ENCODE assay signal across 8 cellular contexts in the genomic region with DNA sequence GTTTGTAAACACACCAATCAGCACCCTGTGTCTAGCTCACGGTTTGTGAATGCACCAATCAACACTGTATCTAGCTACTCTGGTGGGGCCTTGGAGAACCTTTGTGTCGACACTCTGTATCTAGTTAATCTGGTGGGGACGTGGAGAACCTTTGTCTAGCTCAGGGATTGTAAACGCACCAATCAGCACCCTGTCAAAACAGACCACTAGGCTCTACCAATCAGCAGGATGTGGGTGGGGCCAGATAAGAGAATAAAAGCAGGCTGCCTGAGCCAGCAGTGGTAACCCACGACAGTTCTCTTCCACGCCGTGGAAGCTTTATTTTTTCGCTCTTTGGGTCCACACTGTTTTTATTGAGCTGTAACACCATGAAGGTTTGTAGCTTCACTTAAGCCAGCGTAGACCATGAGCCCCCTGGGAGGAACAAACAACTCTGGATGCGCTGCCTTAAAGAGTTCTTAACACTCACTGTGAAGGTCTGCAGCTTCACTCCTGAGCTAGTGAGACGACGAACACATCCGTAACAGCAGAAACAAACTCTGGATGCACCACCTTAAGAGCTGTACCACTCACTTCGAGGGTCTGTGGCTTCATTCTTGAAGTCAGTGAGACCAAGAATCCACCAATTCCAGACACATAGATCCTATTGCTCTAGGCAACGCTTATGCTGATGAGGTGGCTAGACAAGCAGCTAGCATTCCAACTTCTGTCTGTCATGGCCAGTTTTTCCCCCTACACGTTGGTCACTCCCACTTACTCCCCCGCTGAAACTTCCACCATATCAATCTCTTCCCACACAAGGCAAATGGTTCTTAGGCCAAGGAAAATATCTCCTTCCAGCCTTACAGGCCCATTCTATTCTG. TPM values are rescaled to one million over a fixed set of nuclear protein-coding genes. Genes with fewer than 3 reads are reported as not detected.
A peak's percentile ranks its signal among the peaks of the same experiment; 100 is the strongest.
DNase-seq lines count a peak whose midpoint lies in the region; TF ChIP-seq lines count a peak whose summit lies in the region.
"Not testable (repeated sequence)": the region's sequence is repeated elsewhere in the genome, so short reads cannot be mapped to it uniquely, and the experiment has no call there.
"Had no signal": no experiment of that assay in that cellular context is flagged by ENCODE, and none has a peak within 500 bp of the region (broad histone marks: within the 10 kb centered on the region; RNA-seq: fewer than 3 reads in every experiment).

No MANE protein-coding gene starts in this region.

- H3K9me3 ChIP-seq in ES-I3 (ENCODE audit: control insufficient read depth, insufficient read depth, low read length); Karpas-422 (ENCODE audit: low read length); mesodermal cell (ENCODE audit: control insufficient read depth, low read length): not testable (repeated sequence)

- H4K20me1 ChIP-seq in Karpas-422 (ENCODE audit: insufficient read depth, low read depth, low read length) = not testable (repeated sequence)

- peak overlapping the region; percentile 16; the same call in 1 of the 2 replicates for H3K9ac ChIP-seq in ES-I3 (ENCODE audit: low read depth, low read length)
- H3K9ac ChIP-seq in Karpas-422 (ENCODE audit: low read length) = not testable (repeated sequence)

- H3K4me3 Mint-ChIP-seq in chondrocyte (ENCODE audit: unreplicated experiment) (peak overlapping the region; percentile 8), glutamatergic neuron (ENCODE audit: unreplicated experiment) (peak overlapping the region; percentile 27)

- H3K9me3 Mint-ChIP-seq in chondrocyte (ENCODE audit: low read depth); glutamatergic neuron (ENCODE audit: unreplicated experiment): not testable (repeated sequence)

- H3K27me3 Mint-ChIP-seq in chondrocyte (ENCODE audit: low read depth); glutamatergic neuron (ENCODE audit: unreplicated experiment): not testable (repeated sequence)

- peaks cover 15% of the 10 kb centered on the region for H3K36me3 ChIP-seq in ES-I3 (ENCODE audit: insufficient read depth, low read length)
- H3K36me3 ChIP-seq in Karpas-422 (ENCODE audit: insufficient read depth, low read length); mesodermal cell (ENCODE audit: control insufficient read depth, insufficient read depth, low read length): not testable (repeated sequence)

- H3K4me1 Mint-ChIP-seq in chondrocyte (ENCODE audit: low read depth) (peaks cover 21% of the 10 kb centered on the region), glutamatergic neuron (ENCODE audit: low read depth, unreplicated experiment) (peaks cover 20% of the 10 kb centered on the region)

- H3K36me3 Mint-ChIP-seq in chondrocyte (ENCODE audit: low read depth) = not testable (repeated sequence)
- peaks cover 11% of the 10 kb centered on the region for H3K36me3 Mint-ChIP-seq in glutamatergic neuron (ENCODE audit: unreplicated experiment)

- H3K4me1 ChIP-seq in ES-I3 (ENCODE audit: insufficient read depth, low read length) (peaks cover 26% of the 10 kb centered on the region), mesodermal cell (ENCODE audit: control insufficient read depth, insufficient read depth, low read length, poor library complexity, severe bottlenecking) (peaks cover 11% of the 10 kb centered on the region)
- not testable (repeated sequence) for H3K4me1 ChIP-seq in Karpas-422 (ENCODE audit: low read length)

- DNase-seq in Karpas-422 (peak; percentile 33), amniotic epithelial cell (ENCODE audit: low read depth) (peak; percentile 80), renal cortical epithelial cell (ENCODE audit: low read depth) (peak; percentile 30)
- DNase-seq in chondrocyte (ENCODE audit: low spot score); glutamatergic neuron: not testable (repeated sequence)

- H3K79me2 ChIP-seq in Karpas-422 (ENCODE audit: low read length) = not testable (repeated sequence)

- H3K4me3 ChIP-seq in Karpas-422 (ENCODE audit: low read length); mesodermal cell (ENCODE audit: extremely low read depth, insufficient read depth, low read length, poor library complexity, severe bottlenecking): not testable (repeated sequence)

- 86 to 90% methylated on average over 14 to 15 of the region's 17 CpGs for WGBS in mesodermal cell (ENCODE audit: insufficient coverage in 2 of 2), 2 experiments

- not testable (repeated sequence) for H3K9me2 ChIP-seq in Karpas-422 (replicated peaks; ENCODE audit: insufficient read depth, low read length)

- not testable (repeated sequence) for H3K4me2 ChIP-seq in Karpas-422 (ENCODE audit: low read depth, low read length, poor library complexity, severe bottlenecking)

- not testable (repeated sequence) for H2AFZ ChIP-seq in Karpas-422 (ENCODE audit: low read length)

- H3K27ac ChIP-seq in Karpas-422 (ENCODE audit: low read length) = not testable (repeated sequence)
- peak overlapping the region; percentile 3 for H3K27ac ChIP-seq in mesodermal cell (ENCODE audit: low read depth, low read length, severe bottlenecking)

- H3K27ac Mint-ChIP-seq in chondrocyte (ENCODE audit: unreplicated experiment) = peak overlapping the region; percentile 89
- H3K27ac Mint-ChIP-seq in glutamatergic neuron (ENCODE audit: unreplicated experiment) = not testable (repeated sequence)

- TF ChIP-seq CTCF in chondrocyte (IDR thresholded peaks at IDR 0.05); glutamatergic neuron (IDR thresholded peaks at IDR 0.05; ENCODE audit: partially characterized antibody, unreplicated experiment): not testable (repeated sequence)

- not testable (repeated sequence) for H3K27me3 ChIP-seq in Karpas-422 (ENCODE audit: low read length)

RNA-seq across cellular contexts. Expression of gene TUBB2A, which starts 14.2 kb away (rescaled TPM):
- 0.51 TPM in 1 of 2 replicates, not detected in the other for total RNA-seq in Karpas-422 (2014; rRNA removed; shearing (Covaris generic); ENCODE audit: low replicate concordance)
- total RNA-seq in chondrocyte = 212 to 290 TPM (median 223 TPM) in 3 replicates
- total RNA-seq in glutamatergic neuron (ENCODE audit: unreplicated experiment) = 769 TPM
- polyA plus RNA-seq in mesodermal cell (2013, experiment 1 of 2) = 172 TPM
- polyA plus RNA-seq in mesodermal cell (2013, experiment 2 of 2) = 143 TPM
- 75.8 and 193 TPM in 2 replicates for total RNA-seq in renal cortical epithelial cell

RNA-seq across cellular contexts. Expression of gene BPHL, which starts 53.0 kb away (rescaled TPM):
- total RNA-seq in Karpas-422 (2014; rRNA removed; shearing (Covaris generic); ENCODE audit: low replicate concordance) = 9.3 and 14.6 TPM in 2 replicates
- total RNA-seq in chondrocyte (22.1 to 26.2 TPM (median 22.3 TPM) in 3 replicates), glutamatergic neuron (ENCODE audit: unreplicated experiment) (72.1 TPM), renal cortical epithelial cell (23.9 and 31.1 TPM in 2 replicates)
- 23.3 TPM for polyA plus RNA-seq in mesodermal cell (2013, experiment 1 of 2)
- polyA plus RNA-seq in mesodermal cell (2013, experiment 2 of 2) = 21.1 TPM

RNA-seq across cellular contexts. Expression of gene TUBB2B, which starts 55.9 kb away (rescaled TPM):
- 0.34 TPM in 1 of 2 replicates, not detected in the other for total RNA-seq in Karpas-422 (2014; rRNA removed; shearing (Covaris generic); ENCODE audit: low replicate concordance)
- total RNA-seq in chondrocyte (109 to 119 TPM (median 117 TPM) in 3 replicates), glutamatergic neuron (ENCODE audit: unreplicated experiment) (1,777 TPM), renal cortical epithelial cell (21.6 and 53.5 TPM in 2 replicates)
- polyA plus RNA-seq in mesodermal cell (2013, experiment 1 of 2) = 280 TPM
- 213 TPM for polyA plus RNA-seq in mesodermal cell (2013, experiment 2 of 2)
- total RNA-seq: CD4-positive, alpha-beta T cell had no signal

Comparison
In these comparisons a context has a peak if more than half of its experiments do, and no peak if none do; other contexts are left out.
1. RNA of gene TUBB2A, which starts 14.2 kb away (total RNA-seq): 769 TPM in glutamatergic neuron (single experiment), 212 to 290 TPM in chondrocyte and 75.8 to 193 TPM in renal cortical epithelial cell; 0.51 TPM in Karpas-422; every median in the first group is over 10 times any median in the second.
2. RNA of gene TUBB2B, which starts 55.9 kb away (total RNA-seq): 1,777 TPM in glutamatergic neuron (single experiment), 109 to 119 TPM in chondrocyte and 21.6 to 53.5 TPM in renal cortical epithelial cell; 0.34 TPM in Karpas-422; every median in the first group is over 10 times any median in the second.